ENCODE assay signal across 23 cellular contexts in genomic region chr16:9965079-9965478, GRCh38.
DNase-seq lines count a peak whose midpoint lies in the region; ATAC-seq, FAIRE-seq and TF ChIP-seq lines count a peak whose summit lies in the region.
"Had no signal": no experiment of that assay in that cellular context is flagged by ENCODE, and none has a peak within 500 bp of the region (broad histone marks: within the 10 kb centered on the region; RNA-seq: fewer than 3 reads in every experiment).

No MANE protein-coding gene starts in this region.

- ATAC-seq in HG02981 (IDR thresholded peaks at IDR 0.05; ENCODE audit: unreplicated experiment) (no peak), HG03565 (IDR thresholded peaks at IDR 0.05; ENCODE audit: unreplicated experiment) (no peak)

- H2AFZ ChIP-seq in astrocyte (ENCODE audit: low read depth, low read length): no peak overlapping the region

- no peaks in the 10 kb centered on the region for H3K4me1 ChIP-seq in astrocyte (ENCODE audit: insufficient read depth, low read length)
- H3K4me1 ChIP-seq: BLaER1, Caco-2 had no signal

- no peaks in the 10 kb centered on the region for H4K20me1 ChIP-seq in astrocyte (ENCODE audit: insufficient read depth, low read length)
- H4K20me1 ChIP-seq: BLaER1 had no signal

- no peak overlapping the region for H3K27ac ChIP-seq in astrocyte (ENCODE audit: low read depth, low read length)
- H3K27ac ChIP-seq: BLaER1, KMS-11 had no signal

- H3K27me3 ChIP-seq in astrocyte (ENCODE audit: insufficient read depth, low read length): no peaks in the 10 kb centered on the region
- H3K27me3 ChIP-seq: BLaER1 had no signal

- H3K4me2 ChIP-seq in astrocyte (ENCODE audit: low read length): no peak overlapping the region
- H3K4me2 ChIP-seq: BLaER1, KMS-11 had no signal

- H3K9ac ChIP-seq in astrocyte (ENCODE audit: low read length): no peak overlapping the region
- H3K9ac ChIP-seq: BLaER1, KMS-11 had no signal

- peaks cover 2% of the 10 kb centered on the region for H3K27me3 Mint-ChIP-seq in astrocyte (ENCODE audit: low read depth, unreplicated experiment)

- H3K4me1 Mint-ChIP-seq in astrocyte (ENCODE audit: low read depth, unreplicated experiment): peaks cover 3% of the 10 kb centered on the region
- H3K4me1 Mint-ChIP-seq: CD4-positive, alpha-beta memory T cell had no signal

- H3K4me3 ChIP-seq in astrocyte (ENCODE audit: insufficient read depth, low read depth, low read length): no peak overlapping the region
- H3K4me3 ChIP-seq: BLaER1 had no signal

- H3K9me3 ChIP-seq in astrocyte (ENCODE audit: insufficient read depth, low read depth, low read length): no peaks in the 10 kb centered on the region
- H3K9me3 ChIP-seq: BLaER1, Caco-2 had no signal

- H3K9me3 Mint-ChIP-seq in astrocyte (ENCODE audit: unreplicated experiment): peaks cover 3% of the 10 kb centered on the region

- H3K36me3 ChIP-seq in astrocyte (ENCODE audit: insufficient read depth, low read length): no peaks in the 10 kb centered on the region
- H3K36me3 ChIP-seq: BLaER1 had no signal

- DNase-seq in G401 (ENCODE audit: low spot score) (peak; percentile 52), astrocyte (ENCODE audit: low read depth) (peak; percentile 26), glomerular visceral epithelial cell (ENCODE audit: extremely low spot score) (peak; percentile 2), DMS79 (lab: John Stamatoyannopoulos, UW) (no peak)
- no peak for DNase-seq in activated CD8-positive, alpha-beta memory T cell treated with anti-CD3 and anti-CD28 coated beads for 24 hours
- DNase-seq: Caco-2; CD4-positive, alpha-beta memory T cell; GOT3; HCEC 1CT; IMR-90; MV-4-11; NCI-H1105 treated with DMSO at 0.1 percent for 48 hours; NCI-H2081; NCI-H2171; NCI-H446; NCI-H526; OCI-M1; RPMI8226; SHP77 had no signal

- FAIRE-seq in astrocyte (lab: Jason Lieb, UNC): no peak

- no peaks in the 10 kb centered on the region for H3K79me2 ChIP-seq in astrocyte (ENCODE audit: insufficient read depth, low read length)

- TF ChIP-seq CTCF in astrocyte (IDR thresholded peaks at IDR 0.05; ENCODE audit: insufficient read depth, low read depth, low read length): no peak

- H3K27ac Mint-ChIP-seq in astrocyte (ENCODE audit: unreplicated experiment): no peak overlapping the region
- H3K27ac Mint-ChIP-seq: CD4-positive, alpha-beta memory T cell had no signal

- no peaks in the 10 kb centered on the region for H3K36me3 Mint-ChIP-seq in astrocyte (ENCODE audit: low read depth, unreplicated experiment)
- H3K36me3 Mint-ChIP-seq: CD4-positive, alpha-beta memory T cell had no signal

- H3K4me3 Mint-ChIP-seq in astrocyte (ENCODE audit: unreplicated experiment): no peak overlapping the region
- H3K4me3 Mint-ChIP-seq: CD4-positive, alpha-beta memory T cell had no signal

- in situ Hi-C loops in G401 (cut with HindIII; ENCODE audit: low sequenced_read_pairs): no loop called here

Comparison
In these comparisons a context has a peak if more than half of its experiments do, and no peak if none do; other contexts are left out.
1. DNase-seq: peak in G401 (single experiment), astrocyte (single experiment) and glomerular visceral epithelial cell (single experiment); none in activated CD8-positive, alpha-beta memory T cell treated with anti-CD3 and anti-CD28 coated beads for 24 hours (single experiment) and DMS79 (single experiment).